In the genomic region with DNA sequence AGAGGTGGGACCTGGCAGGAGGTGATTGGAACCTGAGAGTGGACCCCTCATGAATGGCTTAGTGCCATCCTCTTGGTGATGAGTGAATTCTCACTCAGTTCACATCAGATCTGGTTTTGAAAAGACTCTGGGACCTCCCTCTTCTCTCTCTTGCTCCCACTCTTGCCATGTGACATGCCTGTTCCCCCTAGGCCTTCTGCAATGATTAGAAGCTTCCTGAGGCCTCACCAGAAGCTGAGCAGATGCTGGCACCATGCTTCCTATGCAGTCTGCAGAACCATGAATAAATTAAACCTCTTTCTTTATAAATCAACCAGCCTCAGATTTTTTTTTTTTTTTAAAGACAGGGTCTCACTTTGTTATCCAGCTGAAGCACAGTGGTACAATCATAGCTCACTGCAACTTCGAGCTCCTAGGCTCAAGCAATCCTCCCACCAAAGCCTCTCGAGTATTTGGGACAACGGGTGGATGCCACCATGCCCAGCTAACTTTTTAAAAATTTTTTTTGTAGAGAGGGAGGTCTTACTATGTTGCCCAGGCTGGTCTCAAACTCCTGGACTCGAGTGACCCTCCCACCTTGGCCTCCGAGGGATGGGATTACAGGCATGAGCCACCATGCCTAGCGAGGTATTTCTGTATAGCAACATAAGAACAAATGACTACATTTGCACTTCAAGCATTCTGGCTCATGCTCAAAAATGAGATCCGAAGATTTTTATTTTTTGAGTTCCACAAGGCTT, we compare ENCODE assay signal across 1 cellular context.
TF ChIP-seq lines count a peak whose summit lies in the region.

No MANE protein-coding gene starts in this region.

TF ChIP-seq in HepG2, 621 proteins besides CTCF, POLR2A, EP300 and RAD21:
- TF ChIP-seq ZNF776 (CRISPR knock-in tag; IDR thresholded peaks at IDR 0.05) (0 out of 2 replicates have a peak, but pooled peaks have one; percentile 50), MTF2 (CRISPR knock-in tag; IDR thresholded peaks at IDR 0.05; ENCODE audit: borderline replicate concordance) (no peak)
